Comparison of ENCODE assay signal across 9 cellular contexts in genomic region chr1:81799939-81800740, GRCh38. TPM values are rescaled to one million over a fixed set of nuclear protein-coding genes. Genes with fewer than 3 reads are reported as not detected.
DNase-seq lines count a peak whose midpoint lies in the region; ATAC-seq, FAIRE-seq and TF ChIP-seq lines count a peak whose summit lies in the region.
"Had no signal": no experiment of that assay in that cellular context is flagged by ENCODE, and none has a peak within 500 bp of the region (broad histone marks: within the 10 kb centered on the region; RNA-seq: fewer than 3 reads in every experiment).

No MANE protein-coding gene starts in this region.

- no peak for TF ChIP-seq CTCF in H1 (IDR thresholded peaks at IDR 0.05; ENCODE audit: control extremely low read depth in 1 of 3, insufficient read depth in 1 of 3, low read depth in 1 of 3, low read length in 3 of 3)
- no peak for TF ChIP-seq CTCF in vagina (IDR thresholded peaks at IDR 0.05)

- ATAC-seq in HG03025 (IDR thresholded peaks at IDR 0.05; ENCODE audit: low FRiP score, unreplicated experiment) = no peak

- H3K23ac ChIP-seq in H1 (ENCODE audit: insufficient read length) (no peak overlapping the region), mesendoderm (ENCODE audit: low read length) (no peak overlapping the region)

- H3K36me3 ChIP-seq in H1 (ENCODE audit: control insufficient read depth in 2 of 4, insufficient read depth in 4 of 4, low read length in 3 of 4) (no peaks in the 10 kb centered on the region), mesendoderm (ENCODE audit: control insufficient read depth, insufficient read depth, low read length) (no peaks in the 10 kb centered on the region), vagina (no peaks in the 10 kb centered on the region)
- no peaks in the 10 kb centered on the region for H3K36me3 ChIP-seq in effector memory CD4-positive, alpha-beta T cell (ENCODE audit: control insufficient read depth, insufficient read depth, low read length)
- H3K36me3 ChIP-seq: BLaER1 treated with 17β-estradiol and CSF1 and Interleukin-3, amounts not matched to agents 10 nM and 100 nM had no signal

- H4K5ac ChIP-seq in H1 (ENCODE audit: insufficient read length, low read depth, low read length) = peak overlapping the region; percentile 61
- no peak overlapping the region for H4K5ac ChIP-seq in mesendoderm (ENCODE audit: low read length)

- H2AK5ac ChIP-seq in H1 (ENCODE audit: low read depth, low read length) (no peak overlapping the region), mesendoderm (ENCODE audit: low read length) (no peak overlapping the region)

- FAIRE-seq in H1 (lab: Jason Lieb, UNC) = no peak

- peaks cover 0 to 15% (median 1%) of the 10 kb centered on the region in 4 experiments; a peak in 3 of 7 replicates for H3K4me1 ChIP-seq in H1 (replicated peaks in 1 of 4; ENCODE audit: control insufficient read depth in 3 of 4, insufficient read depth in 4 of 4, low read length in 3 of 4)
- no peaks in the 10 kb centered on the region for H3K4me1 ChIP-seq in mesendoderm (ENCODE audit: control insufficient read depth, low read depth, low read length)
- peaks cover 8% of the 10 kb centered on the region for H3K4me1 ChIP-seq in vagina
- no peaks in the 10 kb centered on the region for H3K4me1 ChIP-seq in effector memory CD4-positive, alpha-beta T cell (ENCODE audit: control insufficient read depth, insufficient read depth, low read length, poor library complexity, severe bottlenecking)
- H3K4me1 ChIP-seq: BLaER1 treated with 17β-estradiol and CSF1 and Interleukin-3, amounts not matched to agents 10 nM and 100 nM had no signal

- H3K4ac ChIP-seq in H1 (replicated peaks; ENCODE audit: insufficient read length, low read depth, low read length) = peak overlapping the region; percentile 36
- peak overlapping the region; percentile 62 for H3K4ac ChIP-seq in mesendoderm (ENCODE audit: low read depth, low read length)

- H3K79me1 ChIP-seq in H1 (ENCODE audit: low read depth, low read length) = no peaks in the 10 kb centered on the region
- no peaks in the 10 kb centered on the region for H3K79me1 ChIP-seq in mesendoderm (ENCODE audit: low read length)

- H3K79me2 ChIP-seq in H1 (ENCODE audit: control insufficient read depth in 1 of 2, insufficient read depth in 2 of 2, low read length in 2 of 2) (peaks cover 0 to 42% of the 10 kb centered on the region in 2 experiments; a peak in 3 of 4 replicates), mesendoderm (ENCODE audit: control insufficient read depth, insufficient read depth, low read length) (peaks cover 25% of the 10 kb centered on the region)

- no peak overlapping the region for H2BK20ac ChIP-seq in H1 (ENCODE audit: low read length)

- TF ChIP-seq RAD21 in H1 (IDR thresholded peaks at IDR 0.05 in 1 of 2, conservative IDR thresholded peaks at IDR 0.05 in 1 of 2; ENCODE audit: low read depth in 2 of 2, low read length in 2 of 2) = peak; percentile 12 to 33; a peak in 2 of 4 replicates

- peak overlapping the region; percentile 63 for H4K91ac ChIP-seq in H1 (replicated peaks; ENCODE audit: insufficient read length, low read length)

- H4K20me1 ChIP-seq in H1 (replicated peaks in 1 of 2; ENCODE audit: control insufficient read depth in 1 of 2, insufficient read depth in 2 of 2, low read length in 2 of 2) = peaks cover 5% of the 10 kb centered on the region in 2 experiments
- H4K20me1 ChIP-seq: BLaER1 treated with 17β-estradiol and CSF1 and Interleukin-3, amounts not matched to agents 10 nM and 100 nM had no signal

- H3K56ac ChIP-seq in H1 (replicated peaks; ENCODE audit: insufficient read length, low read depth, low read length) = peak overlapping the region; percentile 34
- peak overlapping the region; percentile 94 for H3K56ac ChIP-seq in mesendoderm (ENCODE audit: low read length)

- H3K4me3 ChIP-seq in H1 (ENCODE audit: extremely low read depth in 1 of 4, insufficient read depth in 2 of 4, low read depth in 3 of 4, low read length in 4 of 4) (peak overlapping the region; percentile 65 to 99 (median 92)), mesendoderm (ENCODE audit: low read length) (peak overlapping the region; percentile 27), vagina (peak overlapping the region; percentile 79 to 88)
- no peak overlapping the region for H3K4me3 ChIP-seq in effector memory CD4-positive, alpha-beta T cell (ENCODE audit: insufficient read depth, low read depth, low read length, poor library complexity, severe bottlenecking)
- H3K4me3 ChIP-seq: BLaER1 treated with 17β-estradiol and CSF1 and Interleukin-3, amounts not matched to agents 10 nM and 100 nM had no signal

- H3K4me2 ChIP-seq in H1 (ENCODE audit: insufficient read depth in 1 of 2, low read depth in 2 of 2, low read length in 2 of 2) = peak overlapping the region; percentile 89 to 97
- H3K4me2 ChIP-seq in mesendoderm (ENCODE audit: low read length) = peak overlapping the region; percentile 74
- H3K4me2 ChIP-seq: BLaER1 treated with 17β-estradiol and CSF1 and Interleukin-3, amounts not matched to agents 10 nM and 100 nM had no signal

- peaks cover 18% of the 10 kb centered on the region for H3K23me2 ChIP-seq in H1 (ENCODE audit: low read depth, low read length)

- peak overlapping the region; percentile 0 for H2BK120ac ChIP-seq in H1 (replicated peaks; ENCODE audit: low read depth, low read length)
- peak overlapping the region; percentile 48 for H2BK120ac ChIP-seq in mesendoderm (ENCODE audit: low read depth, low read length)

- no peaks in the 10 kb centered on the region for H3K9me3 ChIP-seq in H1 (ENCODE audit: insufficient read depth in 2 of 2, low read depth in 1 of 2, low read length in 1 of 2)
- no peaks in the 10 kb centered on the region for H3K9me3 ChIP-seq in vagina
- no peaks in the 10 kb centered on the region for H3K9me3 ChIP-seq in effector memory CD4-positive, alpha-beta T cell (ENCODE audit: control insufficient read depth, low read length)

- H3K27ac ChIP-seq in H1 (ENCODE audit: low read depth, low read length) = peak overlapping the region; percentile 83
- H3K27ac ChIP-seq in mesendoderm (ENCODE audit: low read depth, low read length) = peak overlapping the region; percentile 99
- peak overlapping the region; percentile 94 for H3K27ac ChIP-seq in vagina
- H3K27ac ChIP-seq in effector memory CD4-positive, alpha-beta T cell (ENCODE audit: insufficient read depth, low read length, poor library complexity, severe bottlenecking) = no peak overlapping the region
- H3K27ac ChIP-seq: BLaER1 treated with 17β-estradiol and CSF1 and Interleukin-3, amounts not matched to agents 10 nM and 100 nM had no signal

- DNase-seq in NCI-H1417 (lab: John Stamatoyannopoulos, UW) = peak; percentile 35 to 78 (median 66)
- no peak for DNase-seq in NCI-H1417 treated with DMSO at 0.1 percent for 48 hours (lab: John Stamatoyannopoulos, UW)
- peak; percentile 38 for DNase-seq in NCI-H526 treated with DMSO at 0.1 percent for 48 hours (lab: John Stamatoyannopoulos, UW)
- DNase-seq in H1 (ENCODE audit: low read depth in 1 of 2, low spot score in 2 of 2) = peak in 1 of 2 experiments; percentile 85
- peak; percentile 93 for DNase-seq in mesendoderm
- DNase-seq in vagina (ENCODE audit: extremely low spot score in 2 of 2) = no peak
- DNase-seq in effector memory CD4-positive, alpha-beta T cell = no peak

- H3K9ac ChIP-seq in H1 (replicated peaks in 1 of 4; ENCODE audit: extremely low read depth in 1 of 4, low read depth in 3 of 4, low read length in 3 of 4) (peak overlapping the region in 3 of 4 experiments; percentile 65 to 82 (median 75); a peak in 5 of 7 replicates), mesendoderm (ENCODE audit: low read length) (peak overlapping the region; percentile 81)
- H3K9ac ChIP-seq: BLaER1 treated with 17β-estradiol and CSF1 and Interleukin-3, amounts not matched to agents 10 nM and 100 nM had no signal

- POLR2A ChIA-PET in H1 (lab: Charles Lee; ENCODE audit: partially characterized antibody) = interaction anchor here (0.8 to 2.4 kb wide), 18 partner anchors 9 to 252 kb away, joined by 3 to 9 read pairs (median 4); no protein-coding TSS in a partner anchor

- peak in 1 of 2 experiments; percentile 60; a peak in 1 of 3 replicates for TF ChIP-seq EP300 in H1 (IDR thresholded peaks at IDR 0.05; ENCODE audit: borderline replicate concordance in 1 of 2, low read depth in 2 of 2, low read length in 2 of 2)

- H2BK12ac ChIP-seq in H1 (ENCODE audit: low read depth, low read length) = 0 out of 2 replicates have a peak overlapping the region, but pooled peaks have one; percentile 23

- H2BK15ac ChIP-seq in H1 (ENCODE audit: low read length) = no peak overlapping the region
- peak overlapping the region; percentile 38 for H2BK15ac ChIP-seq in mesendoderm (replicated peaks; ENCODE audit: low read depth)

- TF ChIP-seq POLR2A in H1 (IDR thresholded peaks at IDR 0.05; ENCODE audit: control extremely low read depth in 1 of 2, low read depth in 2 of 2, low read length in 2 of 2) = peak; percentile 59 to 79
- TF ChIP-seq POLR2A in vagina (IDR thresholded peaks at IDR 0.05) = peak in 1 of 2 donors; percentile 32

- H3K14ac ChIP-seq in H1 (ENCODE audit: insufficient read length) = no peak overlapping the region

- H3K18ac ChIP-seq in H1 (ENCODE audit: extremely low read depth, low read length) (peak overlapping the region; percentile 68; the same call in 1 of the 2 replicates), mesendoderm (ENCODE audit: low read length) (peak overlapping the region; percentile 99)

- H2BK5ac ChIP-seq in H1 (ENCODE audit: low read depth, low read length) = peak overlapping the region; percentile 35; the same call in 1 of the 2 replicates
- H2BK5ac ChIP-seq in mesendoderm (ENCODE audit: low read length) = peak overlapping the region; percentile 83

- H3K27me3 ChIP-seq in H1 (replicated peaks in 1 of 4; ENCODE audit: control insufficient read depth in 3 of 4, extremely low read depth in 1 of 4, insufficient read depth in 3 of 4, low read length in 3 of 4) (peaks cover 0 to 1% (median 0%) of the 10 kb centered on the region in 4 experiments; a peak in 1 of 7 replicates), mesendoderm (ENCODE audit: insufficient read depth, low read length, poor library complexity) (no peaks in the 10 kb centered on the region), vagina (no peaks in the 10 kb centered on the region)
- peaks cover 8% of the 10 kb centered on the region for H3K27me3 ChIP-seq in effector memory CD4-positive, alpha-beta T cell (replicated peaks; ENCODE audit: control insufficient read depth, insufficient read depth, low read length, poor library complexity, severe bottlenecking)

- H2AFZ ChIP-seq in H1 (ENCODE audit: low read length) = peak overlapping the region; percentile 61; the same call in 1 of the 2 replicates

- 3% methylated on average over 46 of the region's 49 CpGs; no CpG with 5 or more reads in 1 of the 2 experiments for WGBS in H1 (ENCODE audit: extremely low coverage in 1 of 2, insufficient coverage in 1 of 2, insufficient read length in 1 of 2, insufficient replicate concordance in 2 of 2, low coverage in 1 of 2, low lambda C conversion rate in 2 of 2, missing lambda C conversion rate in 1 of 2), 2 experiments
- no CpG with 5 or more reads among the region's 49 CpGs for WGBS in mesendoderm (ENCODE audit: extremely low coverage, insufficient coverage, low lambda C conversion rate)

- CTCF ChIA-PET in H1 (lab: Charles Lee; ENCODE audit: partially characterized antibody) = interaction anchor here (0.7 to 4.3 kb wide), 5 partner anchors 15 to 250 kb away, joined by 3 to 18 read pairs (median 4); no protein-coding TSS in a partner anchor

- H4K8ac ChIP-seq in H1 (ENCODE audit: extremely low read depth, insufficient read depth, low read length) (peak overlapping the region; percentile 53; the same call in 1 of the 2 replicates), mesendoderm (ENCODE audit: low read depth, low read length) (peak overlapping the region; percentile 28)

- intact Hi-C loops in vagina (cut with DNase I) = no loop called here

RNA-seq across cellular contexts. Expression of gene ADGRL2, which starts 0.6 kb away (rescaled TPM):
- 121 and 124 TPM in 2 replicates for total RNA-seq in H1 (2021; fragmentation: NEBNext Ultra II Directional; extraction: Animal tissue kit (Norgen Biotek cat#: 25700))
- 109 and 113 TPM in 2 replicates for polyA plus RNA-seq in H1 (2011; rRNA removed)
- 76.3 TPM for polyA plus RNA-seq in H1 (2011; cell fraction: cytosol; rRNA removed)
- polyA plus RNA-seq in H1 (2011; cell fraction: nucleus; rRNA removed) = 343 TPM
- polyA plus RNA-seq in H1 (2012, experiment 1 of 2) = 78.5 to 110 TPM (median 93.4 TPM) in 4 replicates
- polyA plus RNA-seq in H1 (2012, experiment 2 of 2) = 5.7 TPM
- 136 TPM for polyA plus RNA-seq in H1 (2013, experiment 1 of 2)
- polyA plus RNA-seq in H1 (2013, experiment 2 of 2) = 133 TPM
- 472 and 787 TPM in 2 replicates for polyA minus RNA-seq in H1 (2011; rRNA and poly(A)+ RNA removed)
- 125 TPM for polyA minus RNA-seq in H1 (2011; cell fraction: cytosol; rRNA and poly(A)+ RNA removed)
- 372 TPM for polyA minus RNA-seq in H1 (2011; cell fraction: nucleus; rRNA and poly(A)+ RNA removed)
- 102 TPM for polyA plus RNA-seq in mesendoderm (2013, experiment 1 of 2)
- 104 TPM for polyA plus RNA-seq in mesendoderm (2013, experiment 2 of 2)
- total RNA-seq in vagina = 68.0 TPM

Comparison
In these comparisons a context has a peak if more than half of its experiments do, and no peak if none do; other contexts are left out.
1. DNase-seq: peak in NCI-H1417 (3 of 3), NCI-H526 treated with DMSO at 0.1 percent for 48 hours (single experiment) and mesendoderm (single experiment); none in NCI-H1417 treated with DMSO at 0.1 percent for 48 hours (single experiment), vagina (0 of 2) and effector memory CD4-positive, alpha-beta T cell (0 of 3).